In genomic region chr1:89831462-89832113, GRCh38 we compare ENCODE assay signal across 20 cellular contexts. TPM values are rescaled to one million over a fixed set of nuclear protein-coding genes. Genes with fewer than 3 reads are reported as not detected.
DNase-seq lines count a peak whose midpoint lies in the region; ATAC-seq and TF ChIP-seq lines count a peak whose summit lies in the region.
"Had no signal": no experiment of that assay in that cellular context is flagged by ENCODE, and none has a peak within 500 bp of the region (broad histone marks: within the 10 kb centered on the region; RNA-seq: fewer than 3 reads in every experiment).

No MANE protein-coding gene starts in this region.

- H3K4me2 ChIP-seq in mesenchymal stem cell (ENCODE audit: low read length, poor library complexity, severe bottlenecking), result peak overlapping the region; percentile 40

- peaks cover 2% of the 10 kb centered on the region for H3K4me1 ChIP-seq in mesenchymal stem cell (ENCODE audit: control insufficient read depth, insufficient read depth, low read depth, low read length)

- WGBS in mesenchymal stem cell, result 68% methylated on average over 5 of the region's 7 CpGs

- no peaks in the 10 kb centered on the region for H3K36me3 ChIP-seq in mesenchymal stem cell (ENCODE audit: control insufficient read depth in 1 of 2, insufficient read depth in 2 of 2, low read depth in 1 of 2, low read length in 2 of 2)
- H3K36me3 ChIP-seq: left ventricle myocardium inferior, sigmoid colon, thyroid gland had no signal

- no peaks in the 10 kb centered on the region for H3K27me3 ChIP-seq in dorsolateral prefrontal cortex
- no peaks in the 10 kb centered on the region for H3K27me3 ChIP-seq in mesenchymal stem cell (ENCODE audit: control insufficient read depth in 1 of 2, insufficient read depth in 1 of 2, low read length in 2 of 2)
- H3K27me3 ChIP-seq: sigmoid colon, thyroid gland had no signal

- no peak overlapping the region for H4K8ac ChIP-seq in mesenchymal stem cell (ENCODE audit: low read length)

- peak overlapping the region in 1 of 2 experiments; percentile 42 for H2BK12ac ChIP-seq in mesenchymal stem cell (ENCODE audit: low read length in 2 of 2)

- intact Hi-C loops in dorsolateral prefrontal cortex (cut with DNase I), result no loop called here

- TF ChIP-seq CTCF in dorsolateral prefrontal cortex (IDR thresholded peaks at IDR 0.05 in 54 of 56, conservative IDR thresholded peaks at IDR 0.05 in 2 of 56; ENCODE audit: low read depth in 1 of 56, partially characterized antibody in 56 of 56), result peak in 3 of 56 donors; percentile 6 to 8 (median 7)

- H3K4me3 ChIP-seq in dorsolateral prefrontal cortex (peak overlapping the region in 35 of 59 donors; percentile 1 to 56 (median 20)), mesenchymal stem cell (ENCODE audit: insufficient read depth in 1 of 2, low read depth in 1 of 2, low read length in 2 of 2) (no peak overlapping the region)
- H3K4me3 ChIP-seq: left ventricle myocardium inferior, sigmoid colon, thyroid gland had no signal

- H2BK5ac ChIP-seq in mesenchymal stem cell (ENCODE audit: low read depth, low read length, poor library complexity, severe bottlenecking), result no peak overlapping the region

- peaks cover 23% of the 10 kb centered on the region for H3K79me1 ChIP-seq in mesenchymal stem cell (replicated peaks; ENCODE audit: low read length, poor library complexity, severe bottlenecking)

- no peak overlapping the region for H3K9ac ChIP-seq in mesenchymal stem cell (ENCODE audit: low read length)

- peak; percentile 39 for DNase-seq in NCI-H2227 (lab: John Stamatoyannopoulos, UW; ENCODE audit: unreplicated experiment)
- peak in 5 of 10 donors; percentile 29 to 66 (median 48) for DNase-seq in dorsolateral prefrontal cortex
- no peak for DNase-seq in mesenchymal stem cell
- peak; percentile 74 for DNase-seq in superior temporal gyrus (ENCODE audit: extremely low spot score)
- DNase-seq in NCI-H128 (lab: John Stamatoyannopoulos, UW; ENCODE audit: unreplicated experiment), result no peak
- DNase-seq in EL, result no peak
- DNase-seq: activated effector memory CD4-positive, alpha-beta T cell treated with anti-CD3 and anti-CD28 coated beads, Interleukin-2, amount 50 U/mL, for 16 hours; CD4-positive, alpha-beta memory T cell; cortex of kidney; DMS79 treated with DMSO at 0.1 percent for 48 hours; left ventricle myocardium inferior; NCI-H2029; NCI-H748 treated with DMSO at 0.1 percent for 48 hours; nephron progenitor cell; sigmoid colon; stimulated activated CD4-positive, alpha-beta T cell treated with anti-CD3 and anti-CD28 coated beads, Interleukin-2, amount 100 ng/mL, for 24 hours; SW 1271; thyroid gland had no signal

- H3K14ac ChIP-seq in mesenchymal stem cell (ENCODE audit: low read length in 2 of 2), result no peak overlapping the region

- peak overlapping the region in 58 of 59 donors; percentile 68 to 99 (median 91) for H3K27ac ChIP-seq in dorsolateral prefrontal cortex
- no peak overlapping the region for H3K27ac ChIP-seq in mesenchymal stem cell (ENCODE audit: low read length, poor library complexity, severe bottlenecking)
- H3K27ac ChIP-seq: left ventricle myocardium inferior, RWPE1, sigmoid colon, thyroid gland had no signal

- H2BK120ac ChIP-seq in mesenchymal stem cell (ENCODE audit: low read depth, low read length), result no peak overlapping the region

- no peak overlapping the region for H2AFZ ChIP-seq in mesenchymal stem cell (ENCODE audit: low read depth, low read length)

- H3K4ac ChIP-seq in mesenchymal stem cell (ENCODE audit: low read depth in 1 of 2, low read length in 2 of 2), result peak overlapping the region in 1 of 2 experiments; percentile 52

- H3K9me3 ChIP-seq in mesenchymal stem cell (ENCODE audit: control insufficient read depth, low read length), result no peaks in the 10 kb centered on the region
- H3K9me3 ChIP-seq: left ventricle myocardium inferior, sigmoid colon, thyroid gland had no signal

- peak overlapping the region; percentile 7 for H2AK5ac ChIP-seq in mesenchymal stem cell (ENCODE audit: low read length, severe bottlenecking)

- no peak overlapping the region for H4K91ac ChIP-seq in mesenchymal stem cell (ENCODE audit: low read length)

- peak overlapping the region; percentile 11 to 19 for H3K18ac ChIP-seq in mesenchymal stem cell (ENCODE audit: low read depth in 1 of 2, low read length in 2 of 2)

- no peak for ATAC-seq in GM18858 (IDR thresholded peaks at IDR 0.05; ENCODE audit: unreplicated experiment)

- no peak overlapping the region for H2BK15ac ChIP-seq in mesenchymal stem cell (ENCODE audit: low read depth, poor library complexity, severe bottlenecking)

- no peak overlapping the region for H3K23ac ChIP-seq in mesenchymal stem cell (ENCODE audit: low read length in 2 of 2)

RNA-seq across cellular contexts. Expression of gene LRRC8D, which starts 10.8 kb away (rescaled TPM):
- total RNA-seq in dorsolateral prefrontal cortex, result 100 to 1,000 TPM in 1 of 120 experiments, 10 to 100 TPM in 119; 24.3 to 104 (median 44.2) TPM
- polyA plus RNA-seq in mesenchymal stem cell (2013, experiment 1 of 2), result 28.0 TPM
- polyA plus RNA-seq in mesenchymal stem cell (2013, experiment 2 of 2), result 28.7 TPM

Comparison
In these comparisons a context has a peak if more than half of its experiments do, and no peak if none do; other contexts are left out.
1. DNase-seq: peak in NCI-H2227 (single experiment) and superior temporal gyrus (single experiment); none in mesenchymal stem cell (single experiment), NCI-H128 (single experiment) and EL (single experiment).
2. H3K4me3 ChIP-seq: peak in dorsolateral prefrontal cortex (35 of 59); none in mesenchymal stem cell (0 of 2).